Comparison of ENCODE assay signal across 1 cellular context in genomic region chr4:148015468-148015867, GRCh38.
TF ChIP-seq lines count a peak whose summit lies in the region.

No MANE protein-coding gene starts in this region.

TF ChIP-seq in WTC11, 78 proteins besides CTCF, POLR2A, EP300 and RAD21 (continued from another document):
- no peak for TF ChIP-seq AFF4 (CRISPR knock-in tag; IDR thresholded peaks at IDR 0.05; ENCODE audit: borderline replicate concordance)
